In the genomic region with DNA sequence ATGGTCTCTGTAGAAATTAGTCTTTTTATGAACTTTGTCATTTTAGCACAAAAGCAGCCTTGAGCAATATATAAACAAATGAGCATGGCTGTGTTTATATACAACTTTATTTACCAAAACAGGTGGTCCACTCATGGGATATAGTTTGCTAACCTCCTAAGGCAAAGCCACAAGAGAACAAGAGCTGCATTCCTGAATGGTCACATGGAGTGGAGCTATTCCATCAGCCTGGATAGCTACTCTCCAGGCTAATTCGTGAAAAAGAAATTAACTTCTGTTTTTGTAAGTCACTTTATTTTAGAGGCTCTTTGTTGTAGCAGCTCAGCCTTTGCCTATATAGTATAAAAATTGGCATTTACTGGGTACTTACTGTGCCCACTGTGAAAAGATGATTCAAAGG, we compare ENCODE assay signal across 27 cellular contexts.
"Had no signal": no experiment of that assay in that cellular context is flagged by ENCODE, and none has a peak within 500 bp of the region (broad histone marks: within the 10 kb centered on the region; RNA-seq: fewer than 3 reads in every experiment).

No MANE protein-coding gene starts in this region.

- H3K9me3 Mint-ChIP-seq: nephron; stimulated activated naive CD8-positive, alpha-beta T cell treated with anti-CD3 and anti-CD28 coated beads, Interleukin-15, amount 100 ng/mL, for 72 hours had no signal

- H2AFZ ChIP-seq: hepatocyte had no signal

- H3K27ac ChIP-seq: coronary artery, esophagus squamous epithelium, gastrocnemius medialis, hepatocyte, left lung, prostate gland, right atrium auricular region, thyroid gland, vagina had no signal

- H3K36me3 Mint-ChIP-seq: naive thymus-derived CD4-positive, alpha-beta T cell had no signal

- ATAC-seq: effector memory CD8-positive, alpha-beta T cell; gastrocnemius medialis; left cardiac atrium; left lung; naive thymus-derived CD4-positive, alpha-beta T cell; sciatic nerve; stimulated activated naive CD8-positive, alpha-beta T cell treated with anti-CD3 and anti-CD28 coated beads, Interleukin-15, amount 100 ng/mL, for 72 hours had no signal

- H3K4me1 Mint-ChIP-seq: naive thymus-derived CD4-positive, alpha-beta T cell; nephron; stimulated activated naive CD8-positive, alpha-beta T cell treated with anti-CD3 and anti-CD28 coated beads, Interleukin-15, amount 100 ng/mL, for 72 hours had no signal

- H3K4me1 ChIP-seq: esophagus squamous epithelium, gastrocnemius medialis, left lung, prostate gland, thyroid gland, vagina had no signal

- H3K9me3 ChIP-seq: esophagus squamous epithelium, gastrocnemius medialis, left lung, prostate gland, right atrium auricular region, thyroid gland, vagina had no signal

- H3K4me3 Mint-ChIP-seq: effector memory CD8-positive, alpha-beta T cell; naive thymus-derived CD4-positive, alpha-beta T cell; nephron; stimulated activated naive CD8-positive, alpha-beta T cell treated with anti-CD3 and anti-CD28 coated beads, Interleukin-15, amount 100 ng/mL, for 72 hours had no signal

- H3K4me3 ChIP-seq: coronary artery, esophagus squamous epithelium, gastrocnemius medialis, hepatocyte, left lung, prostate gland, right atrium auricular region, smooth muscle cell, thyroid gland, vagina had no signal

- H3K79me2 ChIP-seq: hepatocyte had no signal

- H3K27ac Mint-ChIP-seq: effector memory CD8-positive, alpha-beta T cell; naive thymus-derived CD4-positive, alpha-beta T cell; nephron; stimulated activated naive CD8-positive, alpha-beta T cell treated with anti-CD3 and anti-CD28 coated beads, Interleukin-15, amount 100 ng/mL, for 72 hours had no signal

- H3K27me3 ChIP-seq: esophagus squamous epithelium, gastrocnemius medialis, hepatocyte, left lung, right atrium auricular region, thyroid gland, vagina had no signal

- H3K4me2 ChIP-seq: hepatocyte, smooth muscle cell had no signal

- H3K36me3 ChIP-seq: esophagus squamous epithelium, gastrocnemius medialis, left lung, prostate gland, right atrium auricular region, thyroid gland, vagina had no signal

- DNase-seq: effector memory CD8-positive, alpha-beta T cell; erythroblast; esophagus squamous epithelium; gastrocnemius medialis; head of caudate nucleus; left cardiac atrium; left lung; mesenchymal stem cell; midbrain; naive thymus-derived CD4-positive, alpha-beta T cell; nucleus accumbens; stimulated activated CD4-positive, alpha-beta T cell treated with anti-CD3 and anti-CD28 coated beads, Interleukin-12 subunit alpha, Interleukin-12 subunit beta, amount 100 ng/mL, for 4 hours; stimulated activated CD4-positive, alpha-beta T cell treated with anti-CD3 and anti-CD28 coated beads, Interleukin-1b, Interleukin-23, amount 100 ng/mL, for 48 hours; stimulated activated CD4-positive, alpha-beta T cell treated with anti-CD3 and anti-CD28 coated beads, Interleukin-4, amount 100 ng/mL, for 1 hour; stimulated activated CD8-positive, alpha-beta memory T cell treated with anti-CD3 and anti-CD28 coated beads, Interleukin-4, amount 100 ng/mL, for 48 hours; stimulated activated naive CD4-positive, alpha-beta T cell; stimulated activated naive CD8-positive, alpha-beta T cell treated with anti-CD3 and anti-CD28 coated beads, Interleukin-15, amount 100 ng/mL, for 72 hours; thyroid gland; trophoblast cell had no signal
